ENCODE assay signal across 12 cellular contexts in genomic region chr6:37007340-37008043, GRCh38. TPM values are rescaled to one million over a fixed set of nuclear protein-coding genes. Genes with fewer than 3 reads are reported as not detected.
DNase-seq lines count a peak whose midpoint lies in the region; ATAC-seq and TF ChIP-seq lines count a peak whose summit lies in the region.
"Had no signal": no experiment of that assay in that cellular context is flagged by ENCODE, and none has a peak within 500 bp of the region (broad histone marks: within the 10 kb centered on the region; RNA-seq: fewer than 3 reads in every experiment).

No MANE protein-coding gene starts in this region.

- H3K9me3 ChIP-seq in mesenchymal stem cell (ENCODE audit: control insufficient read depth, low read length): no peaks in the 10 kb centered on the region
- H3K9me3 ChIP-seq in vagina: no peaks in the 10 kb centered on the region

- H4K91ac ChIP-seq in mesenchymal stem cell (ENCODE audit: low read length): no peak overlapping the region

- 90% methylated on average over 12 of the region's 12 CpGs for WGBS in mesenchymal stem cell

- H3K27me3 Mint-ChIP-seq in activated T-helper 17 cell treated with anti-CD3 and anti-CD28 coated beads, Interleukin-2, amount 50 U/mL, for 72 hours: no peaks in the 10 kb centered on the region
- H3K27me3 Mint-ChIP-seq: naive thymus-derived CD8-positive, alpha-beta T cell had no signal

- H3K4me3 Mint-ChIP-seq in activated T-helper 17 cell treated with anti-CD3 and anti-CD28 coated beads, Interleukin-2, amount 50 U/mL, for 72 hours: no peak overlapping the region

- H3K79me1 ChIP-seq in mesenchymal stem cell (replicated peaks; ENCODE audit: low read length, poor library complexity, severe bottlenecking): no peaks in the 10 kb centered on the region

- no peak overlapping the region for H3K4ac ChIP-seq in mesenchymal stem cell (ENCODE audit: low read depth in 1 of 2, low read length in 2 of 2)

- peak overlapping the region; percentile 92 for H3K4me3 ChIP-seq in GM06990 (replicated peaks; ENCODE audit: low read depth, low read length)
- no peak overlapping the region for H3K4me3 ChIP-seq in mesenchymal stem cell (ENCODE audit: insufficient read depth in 1 of 2, low read depth in 1 of 2, low read length in 2 of 2)
- H3K4me3 ChIP-seq in vagina: peak overlapping the region in 1 of 2 donors; percentile 12

- DNase-seq in GM06990 (ENCODE audit: extremely low read depth, insufficient read length) (peak; percentile 53), mesenchymal stem cell (no peak), vagina (ENCODE audit: extremely low spot score in 2 of 2) (no peak)
- DNase-seq in activated T-cell treated with anti-CD3 and anti-CD28 coated beads, Interleukin-2, amount 50 U/mL, for 1 hour: no peak
- DNase-seq: activated CD8-positive, alpha-beta memory T cell treated with anti-CD3 and anti-CD28 coated beads, Interleukin-2, amount 50 U/mL, for 4 hours; DMS 273 treated with DMSO at 0.1 percent for 48 hours had no signal

- peaks cover 36% of the 10 kb centered on the region for H3K4me1 ChIP-seq in mesenchymal stem cell (ENCODE audit: control insufficient read depth, insufficient read depth, low read depth, low read length)
- peaks cover 10% of the 10 kb centered on the region for H3K4me1 ChIP-seq in vagina

- TF ChIP-seq POLR2A in vagina (IDR thresholded peaks at IDR 0.05): no peak

- H3K14ac ChIP-seq in mesenchymal stem cell (ENCODE audit: low read length in 2 of 2): no peak overlapping the region

- H3K27ac ChIP-seq in mesenchymal stem cell (ENCODE audit: low read length, poor library complexity, severe bottlenecking): no peak overlapping the region
- no peak overlapping the region for H3K27ac ChIP-seq in vagina

- H3K27me3 ChIP-seq in GM06990 (replicated peaks; ENCODE audit: control insufficient read depth, insufficient read depth, low read length): no peaks in the 10 kb centered on the region
- peaks cover 0 to 7% of the 10 kb centered on the region in 2 experiments for H3K27me3 ChIP-seq in mesenchymal stem cell (ENCODE audit: control insufficient read depth in 1 of 2, insufficient read depth in 1 of 2, low read length in 2 of 2)
- no peaks in the 10 kb centered on the region for H3K27me3 ChIP-seq in vagina

- intact Hi-C loops in vagina (cut with DNase I): no loop called here

- H3K36me3 Mint-ChIP-seq in activated T-helper 17 cell treated with anti-CD3 and anti-CD28 coated beads, Interleukin-2, amount 50 U/mL, for 72 hours (ENCODE audit: low read depth): no peaks in the 10 kb centered on the region
- H3K36me3 Mint-ChIP-seq: naive thymus-derived CD8-positive, alpha-beta T cell had no signal

- H3K36me3 ChIP-seq in GM06990 (ENCODE audit: control insufficient read depth, insufficient read depth, low read length) (peaks cover 26% of the 10 kb centered on the region), mesenchymal stem cell (ENCODE audit: control insufficient read depth in 1 of 2, insufficient read depth in 2 of 2, low read depth in 1 of 2, low read length in 2 of 2) (no peaks in the 10 kb centered on the region), vagina (no peaks in the 10 kb centered on the region)

- H4K8ac ChIP-seq in mesenchymal stem cell (ENCODE audit: low read length): no peak overlapping the region

- no peak overlapping the region for H2BK120ac ChIP-seq in mesenchymal stem cell (ENCODE audit: low read depth, low read length)

- H2BK15ac ChIP-seq in mesenchymal stem cell (ENCODE audit: low read depth, poor library complexity, severe bottlenecking): no peak overlapping the region

- H3K9me3 Mint-ChIP-seq in activated T-helper 17 cell treated with anti-CD3 and anti-CD28 coated beads, Interleukin-2, amount 50 U/mL, for 72 hours: no peaks in the 10 kb centered on the region
- H3K9me3 Mint-ChIP-seq: naive thymus-derived CD8-positive, alpha-beta T cell had no signal

- H3K4me1 Mint-ChIP-seq in activated T-helper 17 cell treated with anti-CD3 and anti-CD28 coated beads, Interleukin-2, amount 50 U/mL, for 72 hours: peaks cover 9% of the 10 kb centered on the region

- no peak overlapping the region for H3K23ac ChIP-seq in mesenchymal stem cell (ENCODE audit: low read length in 2 of 2)

- no peak overlapping the region for H2AFZ ChIP-seq in mesenchymal stem cell (ENCODE audit: low read depth, low read length)

- ATAC-seq in HG02610 (IDR thresholded peaks at IDR 0.05; ENCODE audit: unreplicated experiment) (peak; percentile 30), HG02798 (IDR thresholded peaks at IDR 0.05; ENCODE audit: poor library complexity, unreplicated experiment) (no peak), HG03460 (IDR thresholded peaks at IDR 0.05; ENCODE audit: unreplicated experiment) (no peak)
- peak; percentile 54 for ATAC-seq in activated T-helper 17 cell treated with anti-CD3 and anti-CD28 coated beads, Interleukin-2, amount 50 U/mL, for 72 hours (replicated peaks)

- peak overlapping the region; percentile 8 for H2AK5ac ChIP-seq in mesenchymal stem cell (ENCODE audit: low read length, severe bottlenecking)

- H2BK5ac ChIP-seq in mesenchymal stem cell (ENCODE audit: low read depth, low read length, poor library complexity, severe bottlenecking): no peak overlapping the region

- no peak overlapping the region for H3K27ac Mint-ChIP-seq in activated T-helper 17 cell treated with anti-CD3 and anti-CD28 coated beads, Interleukin-2, amount 50 U/mL, for 72 hours

- H2BK12ac ChIP-seq in mesenchymal stem cell (ENCODE audit: low read length in 2 of 2): no peak overlapping the region

- no peak overlapping the region for H3K4me2 ChIP-seq in mesenchymal stem cell (ENCODE audit: low read length, poor library complexity, severe bottlenecking)

- TF ChIP-seq CTCF in GM06990 (IDR thresholded peaks at IDR 0.05; ENCODE audit: insufficient read depth, low read length, poor library complexity, severe bottlenecking): no peak
- TF ChIP-seq CTCF in vagina (IDR thresholded peaks at IDR 0.05): no peak

- H3K18ac ChIP-seq in mesenchymal stem cell (ENCODE audit: low read depth in 1 of 2, low read length in 2 of 2): no peak overlapping the region

- H3K9ac ChIP-seq in mesenchymal stem cell (ENCODE audit: low read length): no peak overlapping the region

RNA-seq across cellular contexts. Expression of gene FGD2, which starts 2.0 kb away (rescaled TPM):
- 1 to 10 TPM; 5.3 to 8.3 TPM for total RNA-seq in activated T-helper 17 cell treated with anti-CD3 and anti-CD28 coated beads, Interleukin-2, amount 50 U/mL, for 72 hours
- polyA plus RNA-seq in mesenchymal stem cell (2013, experiment 1 of 2): 0.03 TPM
- polyA plus RNA-seq in mesenchymal stem cell (2013, experiment 2 of 2): not detected
- 20.4 TPM for total RNA-seq in vagina
- total RNA-seq: endothelial cell of umbilical vein had no signal
- polyA plus RNA-seq: endothelial cell of umbilical vein had no signal

RNA-seq across cellular contexts. Expression of gene MTCH1, which starts 21.5 kb away (rescaled TPM):
- 100 to 1,000 TPM in 1 of 2 donors, 10 to 100 TPM in 1; 97.9 to 133 TPM for total RNA-seq in activated T-helper 17 cell treated with anti-CD3 and anti-CD28 coated beads, Interleukin-2, amount 50 U/mL, for 72 hours
- 154 TPM for polyA plus RNA-seq in mesenchymal stem cell (2013, experiment 1 of 2)
- polyA plus RNA-seq in mesenchymal stem cell (2013, experiment 2 of 2): 157 TPM
- 233 TPM for total RNA-seq in vagina

RNA-seq across cellular contexts. Expression of gene PI16, which starts 53.0 kb away (rescaled TPM):
- total RNA-seq in activated T-helper 17 cell treated with anti-CD3 and anti-CD28 coated beads, Interleukin-2, amount 50 U/mL, for 72 hours: 1 to 10 TPM; 1.8 to 2.1 TPM
- not detected for polyA plus RNA-seq in mesenchymal stem cell (2013, experiment 1 of 2)
- not detected for polyA plus RNA-seq in mesenchymal stem cell (2013, experiment 2 of 2)
- total RNA-seq in vagina: 88.6 TPM
- total RNA-seq: endothelial cell of umbilical vein had no signal

Comparison
In these comparisons a context has a peak if more than half of its experiments do, and no peak if none do; other contexts are left out.
1. ATAC-seq: peak in HG02610 (single experiment) and activated T-helper 17 cell treated with anti-CD3 and anti-CD28 coated beads, Interleukin-2, amount 50 U/mL, for 72 hours (single experiment); none in HG02798 (single experiment) and HG03460 (single experiment).
2. RNA of gene PI16, which starts 53.0 kb away (total RNA-seq): 88.6 TPM in vagina (single experiment); 1.8 to 2.1 TPM in activated T-helper 17 cell treated with anti-CD3 and anti-CD28 coated beads, Interleukin-2, amount 50 U/mL, for 72 hours; every median in the first group is over 10 times any median in the second.